8 cellular contexts compared by ENCODE assay signal in genomic region chr19:58572818-58573657, GRCh38. TPM values are rescaled to one million over a fixed set of nuclear protein-coding genes. Genes with fewer than 3 reads are reported as not detected.
A peak's percentile ranks its signal among the peaks of the same experiment; 100 is the strongest.
DNase-seq lines count a peak whose midpoint lies in the region; ATAC-seq lines count a peak whose summit lies in the region.

Gene MZF1, minus strand, starts transcription at chr19:58573335. Its CDS starts 1,946 bp downstream, at chr19:58571389.

- peak; percentile 49 for ATAC-seq in HG03457 (IDR thresholded peaks at IDR 0.05; ENCODE audit: unreplicated experiment)

- H3K9ac ChIP-seq in duodenal mucosa (ENCODE audit: low read depth in 1 of 2, low read length in 2 of 2), result peak within 1 kb of the TSS; percentile 72 to 95

- H3K9me3 ChIP-seq in duodenal mucosa (ENCODE audit: control insufficient read depth in 1 of 2, low read length in 2 of 2), result no peaks in the 10 kb centered on the region

- H3K4me1 ChIP-seq in ACC112 (ENCODE audit: control insufficient read depth, insufficient read depth, low read length, unreplicated experiment), result peaks cover 8% of the 10 kb centered on the region
- peaks cover 13 to 19% of the 10 kb centered on the region in 2 donors for H3K4me1 ChIP-seq in duodenal mucosa (ENCODE audit: control insufficient read depth in 1 of 2, insufficient read depth in 2 of 2, low read length in 2 of 2)

- H3K27ac ChIP-seq in ACC112 (ENCODE audit: low read depth, low read length) (peak within 1 kb of the TSS; percentile 89), duodenal mucosa (ENCODE audit: low read depth, low read length) (peak within 1 kb of the TSS; percentile 98)

- peak; percentile 97 for DNase-seq in GM19238 (ENCODE audit: insufficient read length, low spot score)
- DNase-seq in activated CD4-positive, alpha-beta T cell treated with anti-CD3 and anti-CD28 coated beads for 4 hours, result peak; percentile 99 to 100
- peak; percentile 100 for DNase-seq in lung microvascular endothelial cell (ENCODE audit: low read depth in 2 of 2)
- DNase-seq in stimulated activated CD8-positive, alpha-beta memory T cell treated with anti-CD3 and anti-CD28 coated beads, Interleukin-12 subunit alpha, Interleukin-12 subunit beta, amount 100 ng/mL, for 24 hours (ENCODE audit: extremely low read depth), result peak; percentile 99
- DNase-seq in NOMO-1 (lab: John Stamatoyannopoulos, UW; ENCODE audit: unreplicated experiment in 2 of 2), result no peak

- peak within 1 kb of the TSS; percentile 20 for H2AFZ ChIP-seq in ACC112 (ENCODE audit: low read length, unreplicated experiment)

- H3K79me2 ChIP-seq in ACC112 (ENCODE audit: control insufficient read depth, insufficient read depth, low read length, unreplicated experiment), result peaks cover 3% of the 10 kb centered on the region

- H3K27me3 ChIP-seq in ACC112 (ENCODE audit: insufficient read depth, low read length) (no peaks in the 10 kb centered on the region), duodenal mucosa (ENCODE audit: control insufficient read depth in 1 of 2, insufficient read depth in 2 of 2, low read length in 2 of 2) (no peaks in the 10 kb centered on the region)

- H3K36me3 ChIP-seq in ACC112 (ENCODE audit: insufficient read depth, low read length), result no peaks in the 10 kb centered on the region
- H3K36me3 ChIP-seq in duodenal mucosa (ENCODE audit: control insufficient read depth in 1 of 2, insufficient read depth in 2 of 2, low read length in 2 of 2), result peaks cover 12 to 26% of the 10 kb centered on the region in 2 donors

- H3K4me3 ChIP-seq in ACC112 (ENCODE audit: low read depth, low read length) (peak within 1 kb of the TSS; percentile 74), duodenal mucosa (ENCODE audit: low read depth in 1 of 2, low read length in 2 of 2) (peak within 1 kb of the TSS; percentile 85 to 98)

RNA-seq across cellular contexts. Expression of gene MZF1, which starts in this region (rescaled TPM):
- 5.4 and 7.5 TPM in 2 replicates for total RNA-seq in lung microvascular endothelial cell

Comparison
In these comparisons a context has a peak if more than half of its experiments do, and no peak if none do; other contexts are left out.
1. DNase-seq: peak in GM19238 (single experiment), activated CD4-positive, alpha-beta T cell treated with anti-CD3 and anti-CD28 coated beads for 4 hours (2 of 2), lung microvascular endothelial cell (2 of 2) and stimulated activated CD8-positive, alpha-beta memory T cell treated with anti-CD3 and anti-CD28 coated beads, Interleukin-12 subunit alpha, Interleukin-12 subunit beta, amount 100 ng/mL, for 24 hours (single experiment); none in NOMO-1 (0 of 2).